13 cellular contexts compared by ENCODE assay signal in the genomic region with DNA sequence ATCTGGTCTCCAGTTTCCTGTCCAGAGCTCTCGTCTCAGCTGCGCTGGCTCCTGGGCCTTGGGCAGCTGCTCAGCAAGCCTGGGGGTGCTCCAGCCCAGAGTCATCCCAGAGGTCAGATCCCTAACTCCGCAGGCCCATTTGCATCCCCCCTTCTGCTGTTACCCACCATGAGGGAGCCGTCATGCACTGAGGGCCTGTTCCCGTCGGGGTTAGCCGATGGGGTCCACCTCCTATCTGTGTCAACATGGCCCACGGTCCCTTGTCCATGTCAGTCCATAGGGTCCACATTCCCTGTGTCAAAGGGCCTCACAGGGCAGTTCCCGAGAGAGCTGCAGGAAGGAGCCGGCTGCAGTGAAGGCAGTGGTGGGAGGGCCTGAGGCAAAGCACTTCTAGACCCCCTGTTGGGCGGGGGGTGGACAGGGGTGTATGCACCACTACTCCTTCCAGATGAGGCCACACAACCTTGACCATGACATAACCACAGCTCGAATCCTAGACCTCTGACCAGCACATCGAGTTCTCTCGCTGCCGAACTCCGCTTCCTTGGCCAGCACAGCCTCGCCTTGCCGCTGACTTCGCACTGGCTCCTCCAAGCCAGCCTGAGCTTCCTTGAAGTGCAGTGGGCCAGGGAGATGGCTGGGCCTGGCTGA. TPM values are rescaled to one million over a fixed set of nuclear protein-coding genes. Genes with fewer than 3 reads are reported as not detected.
DNase-seq lines count a peak whose midpoint lies in the region; ATAC-seq, FAIRE-seq and TF ChIP-seq lines count a peak whose summit lies in the region.
"Had no signal": no experiment of that assay in that cellular context is flagged by ENCODE, and none has a peak within 500 bp of the region (broad histone marks: within the 10 kb centered on the region; RNA-seq: fewer than 3 reads in every experiment).

No MANE protein-coding gene starts in this region.

- H3K9me3 Mint-ChIP-seq in activated T-helper 2 cell treated with anti-CD3 and anti-CD28 coated beads, Interferon-gamma antibody, Interleukin-2, Interleukin-4, amounts not matched to agents 10 μg/mL and 5 μg/mL and 100 μg/mL, durations not matched to agents 14 hours and 24 hours and 36 hours, result no peaks in the 10 kb centered on the region

- H2BK5ac ChIP-seq in IMR-90 (ENCODE audit: low read depth, low read length, poor library complexity, severe bottlenecking), result no peak overlapping the region

- H3K4me1 Mint-ChIP-seq in activated T-helper 2 cell treated with anti-CD3 and anti-CD28 coated beads, Interferon-gamma antibody, Interleukin-2, Interleukin-4, amounts not matched to agents 10 μg/mL and 5 μg/mL and 100 μg/mL, durations not matched to agents 14 hours and 24 hours and 36 hours (ENCODE audit: low read depth), result peaks cover 42% of the 10 kb centered on the region

- H3K27me3 ChIP-seq in IMR-90 (ENCODE audit: control insufficient read depth, insufficient read depth, low read length), result no peaks in the 10 kb centered on the region
- no peaks in the 10 kb centered on the region for H3K27me3 ChIP-seq in left ventricle myocardium inferior (ENCODE audit: low read depth)
- no peaks in the 10 kb centered on the region for H3K27me3 ChIP-seq in gastrocnemius medialis
- H3K27me3 ChIP-seq: suprapubic skin had no signal

- 88% methylated on average over 6 of the region's 19 CpGs; no CpG with 5 or more reads in 1 of the 2 experiments for WGBS in IMR-90 (ENCODE audit: extremely low coverage in 2 of 2, insufficient read length in 1 of 2), 2 experiments

- no peak overlapping the region for H3K56ac ChIP-seq in IMR-90 (ENCODE audit: extremely low read depth, insufficient read depth, low read length)

- ATAC-seq in IMR-90 (ENCODE audit: low read depth) (no peak), gastrocnemius medialis (peak in 1 of 2 donors; percentile 19), HG02852 (IDR thresholded peaks at IDR 0.05; ENCODE audit: unreplicated experiment) (no peak)
- ATAC-seq: sciatic nerve had no signal

- no peak for TF ChIP-seq RAD21 in IMR-90 (IDR thresholded peaks at IDR 0.05; ENCODE audit: low read length)

- no peak for TF ChIP-seq POLR2A in IMR-90 (IDR thresholded peaks at IDR 0.05; ENCODE audit: low read depth, low read length)
- no peak for TF ChIP-seq POLR2A in gastrocnemius medialis (IDR thresholded peaks at IDR 0.05)

- CTCF ChIA-PET in IMR-90 (lab: Yijun Ruan, JAX), result interaction anchor here (0.7 kb wide), 1 partner anchor 939 kb away, joined by 3 read pairs; no protein-coding TSS in a partner anchor

- H3K9me1 ChIP-seq in IMR-90 (ENCODE audit: insufficient read depth, low read length), result peaks cover 41% of the 10 kb centered on the region

- peak overlapping the region; percentile 58 for H3K27ac Mint-ChIP-seq in activated T-helper 2 cell treated with anti-CD3 and anti-CD28 coated beads, Interferon-gamma antibody, Interleukin-2, Interleukin-4, amounts not matched to agents 10 μg/mL and 5 μg/mL and 100 μg/mL, durations not matched to agents 14 hours and 24 hours and 36 hours

- no peak overlapping the region for H2AK5ac ChIP-seq in IMR-90 (ENCODE audit: low read depth, low read length)

- no peak for FAIRE-seq in HTR-8/SVneo (lab: Jason Lieb, UNC)
- FAIRE-seq: islet of Langerhans had no signal

- no peak overlapping the region for H2BK120ac ChIP-seq in IMR-90 (ENCODE audit: low read depth, low read length)

- no peak overlapping the region for H2BK15ac ChIP-seq in IMR-90 (ENCODE audit: low read depth, low read length)

- H3K27ac ChIP-seq in IMR-90 (ENCODE audit: insufficient read depth, low read length), result peak overlapping the region; percentile 32; the same call in 1 of the 2 replicates
- H3K27ac ChIP-seq in left ventricle myocardium inferior (replicated peaks), result peak overlapping the region; percentile 83
- peak overlapping the region; percentile 92 to 99 (median 95) for H3K27ac ChIP-seq in gastrocnemius medialis
- H3K27ac ChIP-seq: suprapubic skin had no signal

- H3K9me3 ChIP-seq in IMR-90 (ENCODE audit: control insufficient read depth, insufficient read depth, low read length), result no peaks in the 10 kb centered on the region
- H3K9me3 ChIP-seq in left ventricle myocardium inferior (replicated peaks), result no peaks in the 10 kb centered on the region
- H3K9me3 ChIP-seq in gastrocnemius medialis, result no peaks in the 10 kb centered on the region
- H3K9me3 ChIP-seq: suprapubic skin had no signal

- H3K4me3 ChIP-seq in IMR-90 (ENCODE audit: insufficient read depth, low read depth, low read length), result no peak overlapping the region
- no peak overlapping the region for H3K4me3 ChIP-seq in left ventricle myocardium inferior
- H3K4me3 ChIP-seq in gastrocnemius medialis, result no peak overlapping the region
- H3K4me3 ChIP-seq: suprapubic skin had no signal

- no TSS peak for BruUV-seq in IMR-90 (replicated peaks; lab: Mats Ljungman, UMichigan)

- H4K91ac ChIP-seq in IMR-90 (ENCODE audit: insufficient read depth, low read depth, low read length), result no peak overlapping the region

- H3K36me3 ChIP-seq in IMR-90 (ENCODE audit: control insufficient read depth, insufficient read depth, low read length) (peaks cover 92% of the 10 kb centered on the region), left ventricle myocardium inferior (peaks cover 65% of the 10 kb centered on the region), gastrocnemius medialis (peaks cover 0 to 44% of the 10 kb centered on the region in 2 donors)

- no peak overlapping the region for H3K4me3 Mint-ChIP-seq in activated T-helper 2 cell treated with anti-CD3 and anti-CD28 coated beads, Interferon-gamma antibody, Interleukin-2, Interleukin-4, amounts not matched to agents 10 μg/mL and 5 μg/mL and 100 μg/mL, durations not matched to agents 14 hours and 24 hours and 36 hours (ENCODE audit: low read depth)

- H2BK20ac ChIP-seq in IMR-90 (ENCODE audit: low read depth, low read length), result no peak overlapping the region

- H3K79me1 ChIP-seq in IMR-90 (ENCODE audit: low read depth in 1 of 2, low read length in 2 of 2), result peaks cover 23 to 91% of the 10 kb centered on the region in 2 experiments

- H4K8ac ChIP-seq in IMR-90 (ENCODE audit: low read depth in 2 of 2, low read length in 2 of 2), result 0 out of 4 replicates have a peak overlapping the region, but pooled peaks of 1 of the 2 experiments have one; percentile 17

- H3K14ac ChIP-seq in IMR-90 (replicated peaks; ENCODE audit: low read depth, low read length), result no peak overlapping the region

- peak overlapping the region; percentile 21 for H2AFZ ChIP-seq in IMR-90 (replicated peaks; ENCODE audit: low read length, poor library complexity)

- H3K18ac ChIP-seq in IMR-90 (ENCODE audit: low read depth, low read length), result no peak overlapping the region

- no peak overlapping the region for H2AK9ac ChIP-seq in IMR-90 (replicated peaks; ENCODE audit: low read depth, low read length, poor library complexity)

- in situ Hi-C loops in IMR-90 (cut with MboI; ENCODE audit: low sequenced_read_pairs), result loop anchor here (25.0 kb wide), 2 partner anchors 96 to 1654 kb away; a partner anchor contains a TSS
- in situ Hi-C loops in gastrocnemius medialis (cut with MboI; ENCODE audit: low sequenced_read_pairs in 4 of 4), result no loop called here

- H3K23ac ChIP-seq in IMR-90 (ENCODE audit: low read depth, low read length), result no peak overlapping the region

- no peak overlapping the region for H3K4me2 ChIP-seq in IMR-90 (ENCODE audit: low read depth, low read length)

- no peak overlapping the region for H3K9ac ChIP-seq in IMR-90 (ENCODE audit: low read depth, low read length)

- DNase-seq in IMR-90 (no peak), left ventricle myocardium inferior (peak; percentile 16), gastrocnemius medialis (peak in 1 of 2 donors; percentile 67), HTR-8/SVneo (ENCODE audit: insufficient read length, low spot score) (no peak), NCI-H526 treated with DMSO at 0.1 percent for 48 hours (lab: John Stamatoyannopoulos, UW) (no peak), SIG-M5 treated with dmso at 0.1 percent for 504 hours (lab: John Stamatoyannopoulos, UW; ENCODE audit: unreplicated experiment) (no peak)
- DNase-seq in activated T-helper 2 cell treated with anti-CD3 and anti-CD28 coated beads, Interferon-gamma antibody, Interleukin-2, Interleukin-4, amounts not matched to agents 10 μg/mL and 5 μg/mL and 100 μg/mL, durations not matched to agents 14 hours and 24 hours and 36 hours (ENCODE audit: low spot score), result no peak
- DNase-seq: COR-L47, NCI-H2081 had no signal

- H3K4me1 ChIP-seq in IMR-90 (ENCODE audit: control insufficient read depth, insufficient read depth, low read length), result peaks cover 39% of the 10 kb centered on the region
- H3K4me1 ChIP-seq in left ventricle myocardium inferior, result peaks cover 95% of the 10 kb centered on the region
- peaks cover 74 to 87% of the 10 kb centered on the region in 2 donors for H3K4me1 ChIP-seq in gastrocnemius medialis

- intact Hi-C loops in IMR-90 (cut with micrococcal nuclease), result no loop called here
- intact Hi-C loops in activated T-helper 2 cell treated with anti-CD3 and anti-CD28 coated beads, Interferon-gamma antibody, Interleukin-2, Interleukin-4, amounts not matched to agents 10 μg/mL and 5 μg/mL and 100 μg/mL, durations not matched to agents 14 hours and 24 hours and 36 hours (cut with micrococcal nuclease), result loop anchor here (10.0 kb wide), 1 partner anchor 583 kb away; no protein-coding TSS in a partner anchor
- intact Hi-C loops in left ventricle myocardium inferior (cut with micrococcal nuclease), result no loop called here
- intact Hi-C loops in gastrocnemius medialis (cut with DNase I; ENCODE audit: low total_unique reads), result no loop called here

- peaks cover 95% of the 10 kb centered on the region for H3K36me3 Mint-ChIP-seq in activated T-helper 2 cell treated with anti-CD3 and anti-CD28 coated beads, Interferon-gamma antibody, Interleukin-2, Interleukin-4, amounts not matched to agents 10 μg/mL and 5 μg/mL and 100 μg/mL, durations not matched to agents 14 hours and 24 hours and 36 hours (ENCODE audit: low read depth)

- no peaks in the 10 kb centered on the region for H3K27me3 Mint-ChIP-seq in activated T-helper 2 cell treated with anti-CD3 and anti-CD28 coated beads, Interferon-gamma antibody, Interleukin-2, Interleukin-4, amounts not matched to agents 10 μg/mL and 5 μg/mL and 100 μg/mL, durations not matched to agents 14 hours and 24 hours and 36 hours (ENCODE audit: low read depth)

- H3K4ac ChIP-seq in IMR-90 (ENCODE audit: low read depth, low read length), result no peak overlapping the region

- H4K5ac ChIP-seq in IMR-90 (ENCODE audit: low read depth, low read length), result no peak overlapping the region

- dilution Hi-C loops in IMR-90 (cut with HindIII; ENCODE audit: low sequenced_read_pairs, unreplicated experiment), result no loop called here

- POLR2A ChIA-PET in IMR-90 (lab: Charles Lee; ENCODE audit: unreplicated experiment), result interaction anchor here (0.6 kb wide), 1 partner anchor 19 kb away, joined by 3 read pairs; no protein-coding TSS in a partner anchor

- peaks cover 100% of the 10 kb centered on the region for H4K20me1 ChIP-seq in IMR-90 (ENCODE audit: insufficient read depth, low read length)

- no peak for TF ChIP-seq CTCF in IMR-90 (conservative IDR thresholded peaks at IDR 0.05; ENCODE audit: low read depth, low read length)
- TF ChIP-seq CTCF in left ventricle myocardium inferior (IDR thresholded peaks at IDR 0.05; ENCODE audit: borderline replicate concordance), result no peak
- TF ChIP-seq CTCF in gastrocnemius medialis (IDR thresholded peaks at IDR 0.05 in 4 of 5, conservative IDR thresholded peaks at IDR 0.05 in 1 of 5), result no peak

RNA-seq across cellular contexts. Expression of a gene that starts 24.9 kb away (rescaled TPM):
- total RNA-seq in IMR-90 (2012; rRNA removed), result 782 and 992 TPM in 2 replicates
- polyA plus RNA-seq in IMR-90 (2012; rRNA removed), result 725 and 739 TPM in 2 replicates
- 709 and 1,014 TPM in 2 replicates for polyA plus RNA-seq in IMR-90 (2012; cell fraction: cytosol; rRNA removed)
- polyA plus RNA-seq in IMR-90 (2012; cell fraction: nucleus; rRNA removed; ENCODE audit: low replicate concordance), result 487 and 886 TPM in 2 replicates
- total RNA-seq in activated T-helper 2 cell treated with anti-CD3 and anti-CD28 coated beads, Interferon-gamma antibody, Interleukin-2, Interleukin-4, amounts not matched to agents 10 μg/mL and 5 μg/mL and 100 μg/mL, durations not matched to agents 14 hours and 24 hours and 36 hours, result 387 and 398 TPM in 2 replicates
- 157 TPM for total RNA-seq in left ventricle myocardium inferior
- 10 to 100 TPM; 57.3 to 84.2 (median 72.7) TPM for total RNA-seq in gastrocnemius medialis

Comparison
In these comparisons a context has a peak if more than half of its experiments do, and no peak if none do; other contexts are left out.
1. H3K27ac ChIP-seq: peak in every context shown above with its lines; median percentile 95 in gastrocnemius medialis; 83 in left ventricle myocardium inferior; 32 in IMR-90.